ENCODE assay signal across 9 cellular contexts in genomic region chr15:93266291-93266690, GRCh38.
"Had no signal": no experiment of that assay in that cellular context is flagged by ENCODE, and none has a peak within 500 bp of the region (broad histone marks: within the 10 kb centered on the region; RNA-seq: fewer than 3 reads in every experiment).

No MANE protein-coding gene starts in this region.

- H3K4me1 Mint-ChIP-seq: IgD-negative memory B cell had no signal

- H3K4me3 Mint-ChIP-seq: HFFc6, IgD-negative memory B cell had no signal

- H3K27ac Mint-ChIP-seq: HFFc6, IgD-negative memory B cell had no signal

- H3K4me1 ChIP-seq: HAP-1 had no signal

- H3K36me3 ChIP-seq: HAP-1 had no signal

- H2AFZ ChIP-seq: GM23248 had no signal

- H3K27ac ChIP-seq: GM23248, HL-60 had no signal

- H3K9me3 ChIP-seq: HAP-1 had no signal

- DNase-seq: GM23248, GOT3, H7, HFFc6 had no signal

- ATAC-seq: HCT116, HepG2 had no signal

- H3K27me3 Mint-ChIP-seq: IgD-negative memory B cell had no signal

- H3K4me3 ChIP-seq: GM23248, HAP-1 had no signal
